Comparison of ENCODE assay signal across 11 cellular contexts in the genomic region with DNA sequence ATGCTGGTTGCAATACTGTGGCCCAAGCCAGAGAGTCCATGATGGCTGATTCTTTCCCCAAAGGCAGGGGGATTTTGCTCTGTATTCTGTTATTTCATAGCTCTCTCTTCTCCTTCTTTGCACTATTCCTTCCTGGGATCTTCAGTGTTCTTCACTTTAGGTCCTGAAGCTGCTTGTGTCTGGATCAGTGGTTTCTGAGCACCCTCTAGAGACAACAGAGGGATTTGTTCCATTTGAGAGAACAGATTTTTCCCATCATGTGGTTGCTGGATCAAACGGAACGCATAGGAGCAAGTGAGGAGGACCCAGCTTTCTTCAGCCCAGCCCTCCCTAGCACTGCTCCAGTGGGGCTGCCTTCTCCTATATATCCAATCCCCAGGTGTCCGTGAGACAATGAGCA.
DNase-seq lines count a peak whose midpoint lies in the region; ATAC-seq, FAIRE-seq and TF ChIP-seq lines count a peak whose summit lies in the region.
"Had no signal": no experiment of that assay in that cellular context is flagged by ENCODE, and none has a peak within 500 bp of the region (broad histone marks: within the 10 kb centered on the region; RNA-seq: fewer than 3 reads in every experiment).

No MANE protein-coding gene starts in this region.

- ATAC-seq in foreskin keratinocyte, result peak; percentile 45
- ATAC-seq in HG02678 (IDR thresholded peaks at IDR 0.05; ENCODE audit: unreplicated experiment), result no peak
- ATAC-seq: pancreas had no signal

- no peaks in the 10 kb centered on the region for H3K4me1 ChIP-seq in foreskin keratinocyte
- H3K4me1 ChIP-seq: pancreas, transverse colon had no signal

- TF ChIP-seq CTCF in foreskin keratinocyte (conservative IDR thresholded peaks at IDR 0.05), result peak; percentile 81

- DNase-seq in NCI-H2171 treated with DMSO at 0.1 percent for 48 hours (lab: John Stamatoyannopoulos, UW) (peak; percentile 54), NCI-H2171 (lab: John Stamatoyannopoulos, UW) (no peak), NCI-H524 (lab: John Stamatoyannopoulos, UW) (peak; percentile 72 to 82), foreskin keratinocyte (peak in 1 of 2 donors; percentile 56), putamen (ENCODE audit: low spot score) (peak; percentile 42), HTR-8/SVneo (ENCODE audit: insufficient read length, low spot score) (no peak)
- no peak for DNase-seq in activated CD4-positive, alpha-beta T cell treated with anti-CD3 and anti-CD28 coated beads for 48 hours
- DNase-seq: pancreas, transverse colon had no signal

- peaks cover 12% of the 10 kb centered on the region for H3K27me3 ChIP-seq in foreskin keratinocyte
- H3K27me3 ChIP-seq: pancreas, transverse colon had no signal

- no peak overlapping the region for H3K27ac ChIP-seq in foreskin keratinocyte
- H3K27ac ChIP-seq: KMS-11, pancreas, transverse colon had no signal

- no peak for FAIRE-seq in HTR-8/SVneo (lab: Jason Lieb, UNC)
- FAIRE-seq: pancreas had no signal

Comparison
In these comparisons a context has a peak if more than half of its experiments do, and no peak if none do; other contexts are left out.
1. DNase-seq: peak in NCI-H2171 treated with DMSO at 0.1 percent for 48 hours (single experiment), NCI-H524 (2 of 2) and putamen (single experiment); none in NCI-H2171 (single experiment), activated CD4-positive, alpha-beta T cell treated with anti-CD3 and anti-CD28 coated beads for 48 hours (single experiment) and HTR-8/SVneo (single experiment).